13 cellular contexts compared by ENCODE assay signal in the genomic region with DNA sequence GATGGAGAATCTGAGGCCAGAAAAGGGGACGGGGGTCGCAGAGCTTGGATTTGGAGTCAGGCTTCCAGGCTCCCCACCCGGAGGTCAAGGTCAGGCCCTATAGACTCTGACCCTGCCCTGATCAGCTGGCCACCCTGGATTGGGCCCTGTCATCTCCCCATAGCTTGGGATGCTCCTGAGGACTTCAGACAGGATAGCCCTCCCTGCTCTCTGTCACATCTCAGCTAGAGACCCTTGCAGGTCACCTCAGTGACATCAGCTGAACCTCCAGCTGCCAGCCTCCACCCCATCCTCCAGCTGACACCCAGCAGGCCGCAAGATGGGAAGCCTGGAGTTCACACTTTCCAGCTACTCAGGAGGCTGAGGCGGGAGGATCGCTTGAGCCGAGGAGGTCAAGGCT. TPM values are rescaled to one million over a fixed set of nuclear protein-coding genes. Genes with fewer than 3 reads are reported as not detected.
DNase-seq lines count a peak whose midpoint lies in the region; ATAC-seq and TF ChIP-seq lines count a peak whose summit lies in the region.
"Had no signal": no experiment of that assay in that cellular context is flagged by ENCODE, and none has a peak within 500 bp of the region (broad histone marks: within the 10 kb centered on the region; RNA-seq: fewer than 3 reads in every experiment).

No MANE protein-coding gene starts in this region.

- H3K27ac ChIP-seq in breast epithelium (peak overlapping the region; percentile 95 to 97), uterus (peak overlapping the region; percentile 91 to 100)
- peak overlapping the region; percentile 89 for H3K27ac ChIP-seq in naive thymus-derived CD4-positive, alpha-beta T cell (ENCODE audit: low read depth, low read length)
- H3K27ac ChIP-seq: neural progenitor cell had no signal

- no peak for TF ChIP-seq POLR2A in breast epithelium (IDR thresholded peaks at IDR 0.05)
- no peak for TF ChIP-seq POLR2A in uterus (IDR thresholded peaks at IDR 0.05)

- H3K27me3 ChIP-seq in breast epithelium, result no peaks in the 10 kb centered on the region
- no peaks in the 10 kb centered on the region for H3K27me3 ChIP-seq in naive thymus-derived CD4-positive, alpha-beta T cell (ENCODE audit: control insufficient read depth in 2 of 2, insufficient read depth in 2 of 2, low read length in 2 of 2)
- H3K27me3 ChIP-seq in uterus, result no peaks in the 10 kb centered on the region
- H3K27me3 ChIP-seq: neural progenitor cell had no signal

- H3K36me3 ChIP-seq in breast epithelium (no peaks in the 10 kb centered on the region), uterus (no peaks in the 10 kb centered on the region)
- peaks cover 0 to 9% (median 0%) of the 10 kb centered on the region in 3 experiments for H3K36me3 ChIP-seq in naive thymus-derived CD4-positive, alpha-beta T cell (ENCODE audit: control insufficient read depth in 2 of 3, insufficient read depth in 3 of 3, low read length in 3 of 3)
- H3K36me3 ChIP-seq: neural progenitor cell had no signal

- H3K9me3 Mint-ChIP-seq in MCF 10A (ENCODE audit: unreplicated experiment), result no peaks in the 10 kb centered on the region
- H3K9me3 Mint-ChIP-seq in activated naive CD8-positive, alpha-beta T cell treated with anti-CD3 and anti-CD28 coated beads, Interleukin-2, amount 10 ng/mL, durations not matched to agents 7 days and 5 days, result no peaks in the 10 kb centered on the region
- peaks cover 0 to 2% (median 0%) of the 10 kb centered on the region in 11 donors for H3K9me3 Mint-ChIP-seq in naive thymus-derived CD4-positive, alpha-beta T cell
- H3K9me3 Mint-ChIP-seq: neural progenitor cell had no signal

- H3K36me3 Mint-ChIP-seq in MCF 10A (ENCODE audit: insufficient read depth, unreplicated experiment), result peaks cover 42% of the 10 kb centered on the region
- peaks cover 10% of the 10 kb centered on the region for H3K36me3 Mint-ChIP-seq in activated naive CD8-positive, alpha-beta T cell treated with anti-CD3 and anti-CD28 coated beads, Interleukin-2, amount 10 ng/mL, durations not matched to agents 7 days and 5 days
- H3K36me3 Mint-ChIP-seq in naive thymus-derived CD4-positive, alpha-beta T cell, result peaks cover 0 to 12% (median 0%) of the 10 kb centered on the region in 5 donors

- intact Hi-C loops in breast epithelium (cut with DNase I; ENCODE audit: low total_unique reads) (no loop called here), MCF 10A (cut with micrococcal nuclease) (no loop called here), uterus (cut with DNase I; ENCODE audit: low total_unique reads) (no loop called here)
- intact Hi-C loops in naive thymus-derived CD4-positive, alpha-beta T cell (cut with micrococcal nuclease), result loop anchor here in 1 of 2 donors (10.0 kb wide), 1 partner anchor 1549 kb away; the partner anchor contains the start of gene TECR

- peaks cover 7% of the 10 kb centered on the region for H3K4me1 Mint-ChIP-seq in MCF 10A (ENCODE audit: insufficient read depth, unreplicated experiment)
- H3K4me1 Mint-ChIP-seq in activated naive CD8-positive, alpha-beta T cell treated with anti-CD3 and anti-CD28 coated beads, Interleukin-2, amount 10 ng/mL, durations not matched to agents 7 days and 5 days, result peaks cover 47% of the 10 kb centered on the region
- H3K4me1 Mint-ChIP-seq in naive thymus-derived CD4-positive, alpha-beta T cell, result peaks cover 36 to 54% (median 46%) of the 10 kb centered on the region in 7 donors

- H3K27me3 Mint-ChIP-seq in MCF 10A (ENCODE audit: insufficient read depth, unreplicated experiment), result no peaks in the 10 kb centered on the region
- no peaks in the 10 kb centered on the region for H3K27me3 Mint-ChIP-seq in activated naive CD8-positive, alpha-beta T cell treated with anti-CD3 and anti-CD28 coated beads, Interleukin-2, amount 10 ng/mL, durations not matched to agents 7 days and 5 days
- no peaks in the 10 kb centered on the region for H3K27me3 Mint-ChIP-seq in naive thymus-derived CD4-positive, alpha-beta T cell

- TF ChIP-seq CTCF in breast epithelium (IDR thresholded peaks at IDR 0.05) (no peak), MCF 10A (IDR thresholded peaks at IDR 0.05; ENCODE audit: unreplicated experiment) (no peak), uterus (IDR thresholded peaks at IDR 0.05) (no peak)

- peaks cover 3 to 5% of the 10 kb centered on the region in 2 donors for H3K4me1 ChIP-seq in breast epithelium
- H3K4me1 ChIP-seq in naive thymus-derived CD4-positive, alpha-beta T cell (ENCODE audit: control insufficient read depth in 2 of 2, insufficient read depth in 2 of 2, low read length in 2 of 2), result peaks cover 26 to 74% of the 10 kb centered on the region in 2 donors
- H3K4me1 ChIP-seq in uterus, result no peaks in the 10 kb centered on the region

- H3K4me3 Mint-ChIP-seq in MCF 10A (ENCODE audit: unreplicated experiment), result no peak overlapping the region
- H3K4me3 Mint-ChIP-seq in activated naive CD8-positive, alpha-beta T cell treated with anti-CD3 and anti-CD28 coated beads, Interleukin-2, amount 10 ng/mL, durations not matched to agents 7 days and 5 days, result peak overlapping the region; percentile 28
- H3K4me3 Mint-ChIP-seq in naive thymus-derived CD4-positive, alpha-beta T cell, result peak overlapping the region in 8 of 10 donors; percentile 67 to 97 (median 85)

- DNase-seq in breast epithelium (ENCODE audit: low spot score in 2 of 2) (peak in 1 of 2 donors; percentile 23), MCF 10A (ENCODE audit: unreplicated experiment) (no peak), uterus (no peak), DMS153 (lab: John Stamatoyannopoulos, UW) (no peak), AG08396 (ENCODE audit: low spot score) (no peak)
- DNase-seq in activated naive CD8-positive, alpha-beta T cell treated with anti-CD3 and anti-CD28 coated beads, Interleukin-2, amount 10 ng/mL, durations not matched to agents 7 days and 5 days, result no peak
- DNase-seq in naive thymus-derived CD4-positive, alpha-beta T cell, result no peak
- DNase-seq: C1 segment of cervical spinal cord, KBM-7, NCI-H2029 treated with DMSO at 0.1 percent for 48 hours had no signal

- no peak for ATAC-seq in activated naive CD8-positive, alpha-beta T cell treated with anti-CD3 and anti-CD28 coated beads, Interleukin-2, amount 10 ng/mL, durations not matched to agents 7 days and 5 days (ENCODE audit: low read depth)
- no peak for ATAC-seq in naive thymus-derived CD4-positive, alpha-beta T cell
- ATAC-seq in GM19467 (IDR thresholded peaks at IDR 0.05; ENCODE audit: unreplicated experiment), result no peak

- no peaks in the 10 kb centered on the region for H3K9me3 ChIP-seq in breast epithelium
- no peaks in the 10 kb centered on the region for H3K9me3 ChIP-seq in naive thymus-derived CD4-positive, alpha-beta T cell (ENCODE audit: control insufficient read depth in 2 of 3, low read length in 3 of 3)
- H3K9me3 ChIP-seq in uterus, result no peaks in the 10 kb centered on the region

- no TSS peak for BruUV-seq in MCF 10A (replicated peaks; lab: Mats Ljungman, UMichigan)

- no peak overlapping the region for H3K27ac Mint-ChIP-seq in MCF 10A (ENCODE audit: low read depth, unreplicated experiment)
- peak overlapping the region; percentile 87 for H3K27ac Mint-ChIP-seq in activated naive CD8-positive, alpha-beta T cell treated with anti-CD3 and anti-CD28 coated beads, Interleukin-2, amount 10 ng/mL, durations not matched to agents 7 days and 5 days
- peak overlapping the region in 8 of 9 donors; percentile 90 to 98 (median 94) for H3K27ac Mint-ChIP-seq in naive thymus-derived CD4-positive, alpha-beta T cell

- CTCF ChIA-PET in MCF 10A (lab: Yijun Ruan, JAX), result interaction anchor here (0.8 to 4.9 kb wide), 2 partner anchors 11 to 32 kb away, joined by 4 to 23 read pairs; no protein-coding TSS in a partner anchor
- CTCF ChIA-PET in naive thymus-derived CD4-positive, alpha-beta T cell (lab: Charles Lee), result interaction anchor here (0.6 to 3.5 kb wide), 10 partner anchors 10 to 314 kb away, joined by 3 to 21 read pairs (median 3); partner anchors contain the start of gene RAB8A

- POLR2A ChIA-PET in MCF 10A (lab: Yijun Ruan, JAX), result no interaction called here
- POLR2A ChIA-PET in activated naive CD8-positive, alpha-beta T cell treated with anti-CD3 and anti-CD28 coated beads, Interleukin-2, amount 10 ng/mL, durations not matched to agents 7 days and 5 days (lab: Charles Lee), result interaction anchor here (0.5 to 8.7 kb wide), 6 partner anchors 12 to 295 kb away, joined by 3 to 100 read pairs (median 3); partner anchors contain the start of genes HSH2D and RAB8A
- POLR2A ChIA-PET in naive thymus-derived CD4-positive, alpha-beta T cell (lab: Charles Lee), result interaction anchor here (0.5 to 9.0 kb wide), 9 partner anchors 11 to 309 kb away, joined by 3 to 128 read pairs (median 4); partner anchors contain the start of genes KLF2 and RAB8A

- H3K4me3 ChIP-seq in breast epithelium (no peak overlapping the region), uterus (no peak overlapping the region)
- no peak overlapping the region for H3K4me3 ChIP-seq in naive thymus-derived CD4-positive, alpha-beta T cell (ENCODE audit: low read length)
- H3K4me3 ChIP-seq: neural progenitor cell, smooth muscle cell had no signal

RNA-seq across cellular contexts. Expression of gene TPM4, which starts 2.8 kb away (rescaled TPM):
- total RNA-seq in breast epithelium (100 to 1,000 TPM; 257 to 652 (median 430) TPM), MCF 10A (2022) (355 and 424 TPM in 2 replicates), uterus (100 to 1,000 TPM; 423 to 862 (median 517) TPM)
- total RNA-seq in activated naive CD8-positive, alpha-beta T cell treated with anti-CD3 and anti-CD28 coated beads, Interleukin-2, amount 10 ng/mL, durations not matched to agents 7 days and 5 days, result 100 to 1,000 TPM; 278 to 282 TPM
- 100 to 1,000 TPM in 3 of 5 experiments, 10 to 100 TPM in 2; 65.8 to 435 (median 126) TPM for total RNA-seq in naive thymus-derived CD4-positive, alpha-beta T cell
- 10 to 100 TPM; 28.2 to 43.5 TPM for polyA plus RNA-seq in naive thymus-derived CD4-positive, alpha-beta T cell

RNA-seq across cellular contexts. Expression of gene RAB8A, which starts 38.2 kb away (rescaled TPM):
- total RNA-seq in breast epithelium, result 10 to 100 TPM; 34.7 to 40.6 (median 38.8) TPM
- total RNA-seq in MCF 10A (2022), result 41.6 and 50.1 TPM in 2 replicates
- total RNA-seq in activated naive CD8-positive, alpha-beta T cell treated with anti-CD3 and anti-CD28 coated beads, Interleukin-2, amount 10 ng/mL, durations not matched to agents 7 days and 5 days, result 100 to 1,000 TPM; 133 to 153 TPM
- total RNA-seq in naive thymus-derived CD4-positive, alpha-beta T cell, result 100 to 1,000 TPM in 2 of 5 experiments, 10 to 100 TPM in 3; 64.4 to 154 (median 74.5) TPM
- polyA plus RNA-seq in naive thymus-derived CD4-positive, alpha-beta T cell, result 10 to 100 TPM; 61.8 to 82.2 TPM
- total RNA-seq in uterus, result 10 to 100 TPM; 13.3 to 67.4 (median 40.7) TPM
